ENCODE assay signal across 2 cellular contexts in genomic region chr21:41861987-41862386, GRCh38.
TF ChIP-seq lines count a peak whose summit lies in the region.

No MANE protein-coding gene starts in this region.

TF ChIP-seq in HepG2, 621 proteins besides CTCF, POLR2A, EP300 and RAD21:
- no peak for TF ChIP-seq THAP8 (CRISPR knock-in tag; IDR thresholded peaks at IDR 0.05; ENCODE audit: borderline replicate concordance)
- peak; percentile 48 for TF ChIP-seq STAG1 (CRISPR knock-in tag; IDR thresholded peaks at IDR 0.05)

TF ChIP-seq in GM12878, 131 proteins besides CTCF, POLR2A, EP300 and RAD21:
- no peak for TF ChIP-seq LARP7 (IDR thresholded peaks at IDR 0.05)
- no peak for TF ChIP-seq ZNF217 (IDR thresholded peaks at IDR 0.05)
- TF ChIP-seq TBL1XR1 (IDR thresholded peaks at IDR 0.05; ENCODE audit: low read depth, low read length), result no peak
- no peak for TF ChIP-seq ZBTB11 (CRISPR knock-in tag; IDR thresholded peaks at IDR 0.05)
- no peak for TF ChIP-seq ZNF24 (IDR thresholded peaks at IDR 0.05)
- no peak for TF ChIP-seq SIN3A (IDR thresholded peaks at IDR 0.05; ENCODE audit: low read depth, low read length)
- no peak for TF ChIP-seq PBX3 (IDR thresholded peaks at IDR 0.05; ENCODE audit: insufficient replicate concordance, low read depth, low read length)
- peak; percentile 47 for TF ChIP-seq MEF2B (IDR thresholded peaks at IDR 0.05; ENCODE audit: partially characterized antibody, poor library complexity, severe bottlenecking)
- no peak for TF ChIP-seq ETV6 (conservative IDR thresholded peaks at IDR 0.05 in 1 of 2, IDR thresholded peaks at IDR 0.05 in 1 of 2; ENCODE audit: borderline replicate concordance in 1 of 2, low read depth in 1 of 2)
- TF ChIP-seq GABPA (IDR thresholded peaks at IDR 0.05; ENCODE audit: low read depth), result no peak
- 0 out of 2 replicates have a peak, but pooled peaks have one; percentile 9 for TF ChIP-seq NBN (IDR thresholded peaks at IDR 0.05)
- TF ChIP-seq CBX3 (IDR thresholded peaks at IDR 0.05; ENCODE audit: borderline replicate concordance, low read depth), result no peak
- TF ChIP-seq POLR2AphosphoS5 (IDR thresholded peaks at IDR 0.05; ENCODE audit: low read length), result no peak
- TF ChIP-seq, protein P1, sequence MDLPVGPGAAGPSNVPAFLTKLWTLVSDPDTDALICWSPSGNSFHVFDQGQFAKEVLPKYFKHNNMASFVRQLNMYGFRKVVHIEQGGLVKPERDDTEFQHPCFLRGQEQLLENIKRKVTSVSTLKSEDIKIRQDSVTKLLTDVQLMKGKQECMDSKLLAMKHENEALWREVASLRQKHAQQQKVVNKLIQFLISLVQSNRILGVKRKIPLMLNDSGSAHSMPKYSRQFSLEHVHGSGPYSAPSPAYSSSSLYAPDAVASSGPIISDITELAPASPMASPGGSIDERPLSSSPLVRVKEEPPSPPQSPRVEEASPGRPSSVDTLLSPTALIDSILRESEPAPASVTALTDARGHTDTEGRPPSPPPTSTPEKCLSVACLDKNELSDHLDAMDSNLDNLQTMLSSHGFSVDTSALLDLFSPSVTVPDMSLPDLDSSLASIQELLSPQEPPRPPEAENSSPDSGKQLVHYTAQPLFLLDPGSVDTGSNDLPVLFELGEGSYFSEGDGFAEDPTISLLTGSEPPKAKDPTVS (IDR thresholded peaks at IDR 0.05; ENCODE audit: low read depth, low read length), result no peak
- TF ChIP-seq RBBP5 (conservative IDR thresholded peaks at IDR 0.05), result no peak
- TF ChIP-seq MEF2A (IDR thresholded peaks at IDR 0.05; ENCODE audit: insufficient read depth, low read depth, low read length), result no peak
- TF ChIP-seq, protein P2, sequence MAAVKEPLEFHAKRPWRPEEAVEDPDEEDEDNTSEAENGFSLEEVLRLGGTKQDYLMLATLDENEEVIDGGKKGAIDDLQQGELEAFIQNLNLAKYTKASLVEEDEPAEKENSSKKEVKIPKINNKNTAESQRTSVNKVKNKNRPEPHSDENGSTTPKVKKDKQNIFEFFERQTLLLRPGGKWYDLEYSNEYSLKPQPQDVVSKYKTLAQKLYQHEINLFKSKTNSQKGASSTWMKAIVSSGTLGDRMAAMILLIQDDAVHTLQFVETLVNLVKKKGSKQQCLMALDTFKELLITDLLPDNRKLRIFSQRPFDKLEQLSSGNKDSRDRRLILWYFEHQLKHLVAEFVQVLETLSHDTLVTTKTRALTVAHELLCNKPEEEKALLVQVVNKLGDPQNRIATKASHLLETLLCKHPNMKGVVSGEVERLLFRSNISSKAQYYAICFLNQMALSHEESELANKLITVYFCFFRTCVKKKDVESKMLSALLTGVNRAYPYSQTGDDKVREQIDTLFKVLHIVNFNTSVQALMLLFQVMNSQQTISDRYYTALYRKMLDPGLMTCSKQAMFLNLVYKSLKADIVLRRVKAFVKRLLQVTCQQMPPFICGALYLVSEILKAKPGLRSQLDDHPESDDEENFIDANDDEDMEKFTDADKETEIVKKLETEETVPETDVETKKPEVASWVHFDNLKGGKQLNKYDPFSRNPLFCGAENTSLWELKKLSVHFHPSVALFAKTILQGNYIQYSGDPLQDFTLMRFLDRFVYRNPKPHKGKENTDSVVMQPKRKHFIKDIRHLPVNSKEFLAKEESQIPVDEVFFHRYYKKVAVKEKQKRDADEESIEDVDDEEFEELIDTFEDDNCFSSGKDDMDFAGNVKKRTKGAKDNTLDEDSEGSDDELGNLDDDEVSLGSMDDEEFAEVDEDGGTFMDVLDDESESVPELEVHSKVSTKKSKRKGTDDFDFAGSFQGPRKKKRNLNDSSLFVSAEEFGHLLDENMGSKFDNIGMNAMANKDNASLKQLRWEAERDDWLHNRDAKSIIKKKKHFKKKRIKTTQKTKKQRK (IDR thresholded peaks at IDR 0.05; ENCODE audit: low read depth, low read length), result no peak
- TF ChIP-seq RB1 (IDR thresholded peaks at IDR 0.05; ENCODE audit: borderline replicate concordance), result no peak
- no peak for TF ChIP-seq RFX5 (IDR thresholded peaks at IDR 0.05; ENCODE audit: low read depth, low read length)
- peak; percentile 74 for TF ChIP-seq RAD51 (IDR thresholded peaks at IDR 0.05)
- peak; percentile 12 to 66; a peak in 1 of 4 replicates for TF ChIP-seq BHLHE40 (IDR thresholded peaks at IDR 0.05; ENCODE audit: borderline replicate concordance in 1 of 2, low read depth in 2 of 2, low read length in 1 of 2)
- no peak for TF ChIP-seq MTA2 (IDR thresholded peaks at IDR 0.05; ENCODE audit: low read depth)
- TF ChIP-seq ZBTB40 (IDR thresholded peaks at IDR 0.05; ENCODE audit: borderline replicate concordance), result no peak
- peak; percentile 75; the same call in 1 of the 2 replicates for TF ChIP-seq HDGF (IDR thresholded peaks at IDR 0.05)
- TF ChIP-seq IKZF1 (conservative IDR thresholded peaks at IDR 0.05), result peak; percentile 16; the same call in 1 of the 2 replicates
- no peak for TF ChIP-seq SUPT20H (IDR thresholded peaks at IDR 0.05; ENCODE audit: borderline replicate concordance, control insufficient read depth, low read depth, low read length)
- TF ChIP-seq, protein P3, sequence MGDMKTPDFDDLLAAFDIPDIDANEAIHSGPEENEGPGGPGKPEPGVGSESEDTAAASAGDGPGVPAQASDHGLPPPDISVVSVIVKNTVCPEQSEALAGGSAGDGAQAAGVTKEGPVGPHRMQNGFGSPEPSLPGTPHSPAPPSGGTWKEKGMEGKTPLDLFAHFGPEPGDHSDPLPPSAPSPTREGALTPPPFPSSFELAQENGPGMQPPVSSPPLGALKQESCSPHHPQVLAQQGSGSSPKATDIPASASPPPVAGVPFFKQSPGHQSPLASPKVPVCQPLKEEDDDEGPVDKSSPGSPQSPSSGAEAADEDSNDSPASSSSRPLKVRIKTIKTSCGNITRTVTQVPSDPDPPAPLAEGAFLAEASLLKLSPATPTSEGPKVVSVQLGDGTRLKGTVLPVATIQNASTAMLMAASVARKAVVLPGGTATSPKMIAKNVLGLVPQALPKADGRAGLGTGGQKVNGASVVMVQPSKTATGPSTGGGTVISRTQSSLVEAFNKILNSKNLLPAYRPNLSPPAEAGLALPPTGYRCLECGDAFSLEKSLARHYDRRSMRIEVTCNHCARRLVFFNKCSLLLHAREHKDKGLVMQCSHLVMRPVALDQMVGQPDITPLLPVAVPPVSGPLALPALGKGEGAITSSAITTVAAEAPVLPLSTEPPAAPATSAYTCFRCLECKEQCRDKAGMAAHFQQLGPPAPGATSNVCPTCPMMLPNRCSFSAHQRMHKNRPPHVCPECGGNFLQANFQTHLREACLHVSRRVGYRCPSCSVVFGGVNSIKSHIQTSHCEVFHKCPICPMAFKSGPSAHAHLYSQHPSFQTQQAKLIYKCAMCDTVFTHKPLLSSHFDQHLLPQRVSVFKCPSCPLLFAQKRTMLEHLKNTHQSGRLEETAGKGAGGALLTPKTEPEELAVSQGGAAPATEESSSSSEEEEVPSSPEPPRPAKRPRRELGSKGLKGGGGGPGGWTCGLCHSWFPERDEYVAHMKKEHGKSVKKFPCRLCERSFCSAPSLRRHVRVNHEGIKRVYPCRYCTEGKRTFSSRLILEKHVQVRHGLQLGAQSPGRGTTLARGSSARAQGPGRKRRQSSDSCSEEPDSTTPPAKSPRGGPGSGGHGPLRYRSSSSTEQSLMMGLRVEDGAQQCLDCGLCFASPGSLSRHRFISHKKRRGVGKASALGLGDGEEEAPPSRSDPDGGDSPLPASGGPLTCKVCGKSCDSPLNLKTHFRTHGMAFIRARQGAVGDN (IDR thresholded peaks at IDR 0.05), result peak; percentile 57
- no peak for TF ChIP-seq NR2C2 (IDR thresholded peaks at IDR 0.05; ENCODE audit: borderline replicate concordance, control insufficient read depth, insufficient read length, low read depth)
- TF ChIP-seq MXI1 (IDR thresholded peaks at IDR 0.05; ENCODE audit: low read depth, low read length), result no peak
- no peak for TF ChIP-seq MTA3 (IDR thresholded peaks at IDR 0.05; ENCODE audit: borderline replicate concordance, low read length)
- TF ChIP-seq RUNX3 (IDR thresholded peaks at IDR 0.05; ENCODE audit: low read length), result peak; percentile 67
